In genomic region chr4:54228563-54229501, GRCh38 we compare ENCODE assay signal across 8 cellular contexts. TPM values are rescaled to one million over a fixed set of nuclear protein-coding genes. Genes with fewer than 3 reads are reported as not detected.
DNase-seq lines count a peak whose midpoint lies in the region; ATAC-seq, FAIRE-seq and TF ChIP-seq lines count a peak whose summit lies in the region.

TSS of gene PDGFRA (plus strand) at chr4:54229293. CDS start at chr4:54258769, 29,476 bp downstream.

- peak within 1 kb of the TSS; percentile 57; the same call in 1 of the 2 replicates for H3K27ac ChIP-seq in SJCRH30

- no peaks in the 10 kb centered on the region for H3K36me3 Mint-ChIP-seq in neural crest cell (ENCODE audit: low read depth)
- H3K36me3 Mint-ChIP-seq in activated CD4-positive, alpha-beta T cell treated with anti-CD3 and anti-CD28 coated beads, Interleukin-2, amount 10 ng/mL, durations not matched to agents 7 days and 5 days (ENCODE audit: low read depth): peaks cover 3% of the 10 kb centered on the region

- TF ChIP-seq CTCF in BE2C (IDR thresholded peaks at IDR 0.05; ENCODE audit: low read depth, low read length): no peak
- no peak for TF ChIP-seq CTCF in neural crest cell (conservative IDR thresholded peaks at IDR 0.05)

- DNase-seq in BE2C (no peak), SJCRH30 (peak; percentile 61 to 74), fibroblast of peridontal ligament (ENCODE audit: extremely low read depth) (peak; percentile 97), neural crest cell (ENCODE audit: low read depth, low spot score) (no peak), HK-2 (ENCODE audit: unreplicated experiment) (no peak), RCC 7860 (ENCODE audit: low spot score) (no peak)
- no peak for DNase-seq in activated CD4-positive, alpha-beta T cell treated with anti-CD3 and anti-CD28 coated beads, Interleukin-2, amount 10 ng/mL, durations not matched to agents 7 days and 5 days

- peak within 1 kb of the TSS; percentile 86 for H3K4me3 ChIP-seq in BE2C (ENCODE audit: low read depth, low read length)
- peak within 1 kb of the TSS; percentile 69 for H3K4me3 ChIP-seq in SJCRH30

- H3K36me3 ChIP-seq in BE2C (no peaks in the 10 kb centered on the region), SJCRH30 (no peaks in the 10 kb centered on the region)

- no peak for FAIRE-seq in RCC 7860 (lab: Jason Lieb, UNC)

- POLR2A ChIA-PET in activated CD4-positive, alpha-beta T cell treated with anti-CD3 and anti-CD28 coated beads, Interleukin-2, amount 10 ng/mL, durations not matched to agents 7 days and 5 days (lab: Charles Lee): no interaction called here

- H3K9me3 ChIP-seq in BE2C: peaks cover 5% of the 10 kb centered on the region
- H3K9me3 ChIP-seq in SJCRH30 (replicated peaks): no peaks in the 10 kb centered on the region

- no peaks in the 10 kb centered on the region for H3K4me1 ChIP-seq in BE2C
- no peaks in the 10 kb centered on the region for H3K4me1 ChIP-seq in SJCRH30

- H3K4me3 Mint-ChIP-seq in neural crest cell: peak within 1 kb of the TSS; percentile 88
- H3K4me3 Mint-ChIP-seq in activated CD4-positive, alpha-beta T cell treated with anti-CD3 and anti-CD28 coated beads, Interleukin-2, amount 10 ng/mL, durations not matched to agents 7 days and 5 days: no peak within 1 kb of the TSS

- peaks cover 99% of the 10 kb centered on the region for H3K27me3 Mint-ChIP-seq in neural crest cell (ENCODE audit: low read depth)
- H3K27me3 Mint-ChIP-seq in activated CD4-positive, alpha-beta T cell treated with anti-CD3 and anti-CD28 coated beads, Interleukin-2, amount 10 ng/mL, durations not matched to agents 7 days and 5 days: peaks cover 91% of the 10 kb centered on the region

- no peak within 1 kb of the TSS for H3K27ac Mint-ChIP-seq in neural crest cell (ENCODE audit: unreplicated experiment)
- no peak within 1 kb of the TSS for H3K27ac Mint-ChIP-seq in activated CD4-positive, alpha-beta T cell treated with anti-CD3 and anti-CD28 coated beads, Interleukin-2, amount 10 ng/mL, durations not matched to agents 7 days and 5 days

- CTCF ChIA-PET in activated CD4-positive, alpha-beta T cell treated with anti-CD3 and anti-CD28 coated beads, Interleukin-2, amount 10 ng/mL, durations not matched to agents 7 days and 5 days (lab: Charles Lee): interaction anchor here (3.2 kb wide), 1 partner anchor 299 kb away, joined by 9 read pairs; no protein-coding TSS in a partner anchor

- H3K4me1 Mint-ChIP-seq in neural crest cell: peaks cover 42% of the 10 kb centered on the region
- peaks cover 35% of the 10 kb centered on the region for H3K4me1 Mint-ChIP-seq in activated CD4-positive, alpha-beta T cell treated with anti-CD3 and anti-CD28 coated beads, Interleukin-2, amount 10 ng/mL, durations not matched to agents 7 days and 5 days

- no peak for ATAC-seq in HG02798 (IDR thresholded peaks at IDR 0.05; ENCODE audit: poor library complexity, unreplicated experiment)

- H3K27me3 ChIP-seq in BE2C (peaks cover 43% of the 10 kb centered on the region), SJCRH30 (no peaks in the 10 kb centered on the region)

- H3K9me3 Mint-ChIP-seq in neural crest cell: no peaks in the 10 kb centered on the region
- H3K9me3 Mint-ChIP-seq in activated CD4-positive, alpha-beta T cell treated with anti-CD3 and anti-CD28 coated beads, Interleukin-2, amount 10 ng/mL, durations not matched to agents 7 days and 5 days: no peaks in the 10 kb centered on the region

RNA-seq across cellular contexts. Expression of gene PDGFRA, which starts in this region (rescaled TPM):
- polyA plus RNA-seq in BE2C (2012; ENCODE audit: insufficient read depth, insufficient read length, low read depth): 0.62 TPM
- total RNA-seq in SJCRH30 (2014; rRNA removed; shearing (Covaris generic)): 15.0 and 20.7 TPM in 2 replicates
- 1.9 and 2.1 TPM in 2 replicates for total RNA-seq in neural crest cell
- not detected for total RNA-seq in activated CD4-positive, alpha-beta T cell treated with anti-CD3 and anti-CD28 coated beads, Interleukin-2, amount 10 ng/mL, durations not matched to agents 7 days and 5 days

Comparison
In these comparisons a context has a peak if more than half of its experiments do, and no peak if none do; other contexts are left out.
1. DNase-seq: peak in SJCRH30 (2 of 2) and fibroblast of peridontal ligament (single experiment); none in BE2C (single experiment), neural crest cell (single experiment), HK-2 (single experiment), RCC 7860 (single experiment) and activated CD4-positive, alpha-beta T cell treated with anti-CD3 and anti-CD28 coated beads, Interleukin-2, amount 10 ng/mL, durations not matched to agents 7 days and 5 days (single experiment).